ENCODE assay signal across 7 cellular contexts in genomic region chr12:122062832-122063690, GRCh38. TPM values are rescaled to one million over a fixed set of nuclear protein-coding genes. Genes with fewer than 3 reads are reported as not detected.
DNase-seq lines count a peak whose midpoint lies in the region; ATAC-seq and TF ChIP-seq lines count a peak whose summit lies in the region.

No MANE protein-coding gene starts in this region.

- TF ChIP-seq CTCF in H9 (conservative IDR thresholded peaks at IDR 0.05), result no peak

- no CpG with 5 or more reads among the region's 19 CpGs for WGBS in H9 (ENCODE audit: extremely low coverage, insufficient read length, low lambda C conversion rate)
- 15% methylated on average over 19 of the region's 19 CpGs for WGBS in mesenchymal stem cell
- 8% methylated on average over 19 of the region's 19 CpGs for WGBS in urinary bladder

- no peak overlapping the region for H2BK20ac ChIP-seq in H9 (ENCODE audit: low read depth, low read length, poor library complexity, severe bottlenecking)

- H3K27ac Mint-ChIP-seq in H9, result peak overlapping the region; percentile 80 to 97 (median 94); a peak in 6 of 7 replicates

- peak; percentile 77 for DNase-seq in H9
- DNase-seq in OCI-M1 (lab: John Stamatoyannopoulos, UW), result peak; percentile 87
- peak; percentile 96 to 98 for DNase-seq in dermis microvascular lymphatic vessel endothelial cell (ENCODE audit: low read depth in 2 of 2)
- peak; percentile 90 for DNase-seq in mesenchymal stem cell
- DNase-seq in HAP-1 (ENCODE audit: low spot score in 2 of 2), result no peak

- H3K79me1 ChIP-seq in H9 (ENCODE audit: insufficient read depth, low read depth, low read length, poor library complexity, severe bottlenecking), result no peaks in the 10 kb centered on the region
- peaks cover 7% of the 10 kb centered on the region for H3K79me1 ChIP-seq in mesenchymal stem cell (replicated peaks; ENCODE audit: low read length, poor library complexity, severe bottlenecking)

- peak overlapping the region; percentile 63 for H3K27ac ChIP-seq in H9 (ENCODE audit: insufficient read length, low read depth, low read length)
- peak overlapping the region; percentile 72 for H3K27ac ChIP-seq in mesenchymal stem cell (ENCODE audit: low read length, poor library complexity, severe bottlenecking)
- peak overlapping the region; percentile 76 for H3K27ac ChIP-seq in urinary bladder (ENCODE audit: low read depth)

- no peaks in the 10 kb centered on the region for H3K79me2 ChIP-seq in H9 (ENCODE audit: insufficient read depth, low read length)

- H3K4me1 ChIP-seq in H9 (ENCODE audit: insufficient read depth, low read length), result no peaks in the 10 kb centered on the region; the same call in 1 of the 2 replicates
- H3K4me1 ChIP-seq in mesenchymal stem cell (ENCODE audit: control insufficient read depth, insufficient read depth, low read depth, low read length), result peaks cover 33% of the 10 kb centered on the region
- H3K4me1 ChIP-seq in urinary bladder (ENCODE audit: insufficient read depth), result no peaks in the 10 kb centered on the region
- peaks cover 22% of the 10 kb centered on the region for H3K4me1 ChIP-seq in HAP-1

- H3K36me3 ChIP-seq in mesenchymal stem cell (ENCODE audit: control insufficient read depth in 1 of 2, insufficient read depth in 2 of 2, low read depth in 1 of 2, low read length in 2 of 2) (peaks cover 6 to 33% of the 10 kb centered on the region in 2 experiments), urinary bladder (ENCODE audit: insufficient read depth) (no peaks in the 10 kb centered on the region), HAP-1 (replicated peaks) (peaks cover 16% of the 10 kb centered on the region)

- no peak overlapping the region for H2BK15ac ChIP-seq in H9 (ENCODE audit: low read depth, low read length)
- H2BK15ac ChIP-seq in mesenchymal stem cell (ENCODE audit: low read depth, poor library complexity, severe bottlenecking), result peak overlapping the region; percentile 68

- no peak overlapping the region for H3K4ac ChIP-seq in H9 (ENCODE audit: low read depth, low read length)
- H3K4ac ChIP-seq in mesenchymal stem cell (ENCODE audit: low read depth in 1 of 2, low read length in 2 of 2), result peak overlapping the region; percentile 79 to 94

- H3K9me3 Mint-ChIP-seq in H9, result no peaks in the 10 kb centered on the region; a peak in 1 of 5 replicates

- H3K4me3 ChIP-seq in mesenchymal stem cell (ENCODE audit: insufficient read depth in 1 of 2, low read depth in 1 of 2, low read length in 2 of 2) (peak overlapping the region in 1 of 2 experiments; percentile 51), urinary bladder (ENCODE audit: low read depth, low read length) (no peak overlapping the region), HAP-1 (no peak overlapping the region)

- H3K56ac ChIP-seq in H9 (ENCODE audit: insufficient read length, low read depth, low read length), result no peak overlapping the region

- H2BK12ac ChIP-seq in H9 (ENCODE audit: insufficient read length, low read depth, low read length) (peak overlapping the region; percentile 55), mesenchymal stem cell (ENCODE audit: low read length in 2 of 2) (peak overlapping the region; percentile 94 to 95)

- H3K14ac ChIP-seq in H9 (ENCODE audit: insufficient read depth, low read length) (no peak overlapping the region; the same call in 1 of the 2 replicates), mesenchymal stem cell (ENCODE audit: low read length in 2 of 2) (peak overlapping the region in 1 of 2 experiments; percentile 79)

- H3K9me3 ChIP-seq in H9 (ENCODE audit: control insufficient read depth, low read depth, low read length), result no peaks in the 10 kb centered on the region
- H3K9me3 ChIP-seq in mesenchymal stem cell (ENCODE audit: control insufficient read depth, low read length), result no peaks in the 10 kb centered on the region
- no peaks in the 10 kb centered on the region for H3K9me3 ChIP-seq in HAP-1

- no peak overlapping the region for H2AK5ac ChIP-seq in H9 (ENCODE audit: insufficient read length, low read length)
- peak overlapping the region; percentile 42 for H2AK5ac ChIP-seq in mesenchymal stem cell (ENCODE audit: low read length, severe bottlenecking)

- H2AFZ ChIP-seq in H9 (ENCODE audit: low read length) (no peak overlapping the region), mesenchymal stem cell (ENCODE audit: low read depth, low read length) (peak overlapping the region; percentile 6)

- H3K18ac ChIP-seq in H9 (ENCODE audit: insufficient read length, low read depth, low read length) (peak overlapping the region; percentile 18), mesenchymal stem cell (ENCODE audit: low read depth in 1 of 2, low read length in 2 of 2) (peak overlapping the region; percentile 94 to 98)

- no peaks in the 10 kb centered on the region for H4K20me1 ChIP-seq in H9 (ENCODE audit: control insufficient read depth, insufficient read depth, insufficient read length)

- H2BK5ac ChIP-seq in H9 (ENCODE audit: insufficient read length, low read length) (peak overlapping the region; percentile 25), mesenchymal stem cell (ENCODE audit: low read depth, low read length, poor library complexity, severe bottlenecking) (peak overlapping the region; percentile 76)

- no peak for ATAC-seq in GM18873 (IDR thresholded peaks at IDR 0.05; ENCODE audit: low FRiP score, unreplicated experiment)

- in situ Hi-C loops in HAP-1 (cut with MboI; ENCODE audit: low sequenced_read_pairs), result no loop called here

- H3K27me3 Mint-ChIP-seq in H9 (ENCODE audit: low read depth), result no peaks in the 10 kb centered on the region

- H3K27me3 ChIP-seq in H9 (ENCODE audit: insufficient read depth, low read length) (no peaks in the 10 kb centered on the region), mesenchymal stem cell (ENCODE audit: control insufficient read depth in 1 of 2, insufficient read depth in 1 of 2, low read length in 2 of 2) (no peaks in the 10 kb centered on the region), HAP-1 (ENCODE audit: low read depth) (no peaks in the 10 kb centered on the region)

- no peak overlapping the region for H4K5ac ChIP-seq in H9 (ENCODE audit: insufficient read length, low read depth, low read length)

- H3K23ac ChIP-seq in H9 (ENCODE audit: insufficient read length, low read depth, low read length) (no peak overlapping the region), mesenchymal stem cell (ENCODE audit: low read length in 2 of 2) (no peak overlapping the region)

- no peak overlapping the region for H2BK120ac ChIP-seq in H9 (ENCODE audit: low read depth, low read length, poor library complexity, severe bottlenecking)
- H2BK120ac ChIP-seq in mesenchymal stem cell (ENCODE audit: low read depth, low read length), result peak overlapping the region; percentile 88

- no peak overlapping the region for H4K8ac ChIP-seq in H9 (replicated peaks; ENCODE audit: insufficient read length, low read depth, low read length)
- H4K8ac ChIP-seq in mesenchymal stem cell (ENCODE audit: low read length), result peak overlapping the region; percentile 93

- H3K4me1 Mint-ChIP-seq in H9, result peaks cover 25 to 30% of the 10 kb centered on the region in 2 experiments

- peaks cover 18 to 44% (median 33%) of the 10 kb centered on the region in 3 experiments; a peak in 6 of 7 replicates for H3K36me3 Mint-ChIP-seq in H9 (ENCODE audit: insufficient read depth in 1 of 3, low read depth in 3 of 3)

- no peak overlapping the region for H4K91ac ChIP-seq in H9 (ENCODE audit: insufficient read length, low read depth, low read length)
- peak overlapping the region; percentile 93 for H4K91ac ChIP-seq in mesenchymal stem cell (ENCODE audit: low read length)

- peak overlapping the region; percentile 13 for H3K9ac ChIP-seq in H9 (ENCODE audit: extremely low read depth, insufficient read length, low read length)
- H3K9ac ChIP-seq in mesenchymal stem cell (ENCODE audit: low read length), result peak overlapping the region; percentile 75

- peaks cover 7% of the 10 kb centered on the region for H3K23me2 ChIP-seq in H9 (ENCODE audit: insufficient read length, low read depth, low read length, poor library complexity, severe bottlenecking)

- peak overlapping the region; percentile 55 for H3K4me2 ChIP-seq in H9 (ENCODE audit: insufficient read depth, insufficient read length, low read length)
- no peak overlapping the region for H3K4me2 ChIP-seq in mesenchymal stem cell (ENCODE audit: low read length, poor library complexity, severe bottlenecking)

- H3K4me3 Mint-ChIP-seq in H9, result peak overlapping the region in 1 of 2 experiments; percentile 22; a peak in 1 of 5 replicates

- no peak overlapping the region for H3T11ph ChIP-seq in H9 (ENCODE audit: low read length)

RNA-seq across cellular contexts. Expression of gene MLXIP, which starts 15.5 kb away (rescaled TPM):
- total RNA-seq in H9 (2021) (28.6 and 32.4 TPM in 2 replicates), dermis microvascular lymphatic vessel endothelial cell (18.4 and 31.1 TPM in 2 replicates), urinary bladder (37.8 TPM)
- polyA plus RNA-seq in mesenchymal stem cell (2013, experiment 1 of 2), result 61.2 TPM
- 58.9 TPM for polyA plus RNA-seq in mesenchymal stem cell (2013, experiment 2 of 2)
- 67.9 TPM for polyA plus RNA-seq in urinary bladder

RNA-seq across cellular contexts. Expression of gene BCL7A, which starts 41.4 kb away (rescaled TPM):
- total RNA-seq in H9 (2021) (17.8 and 18.2 TPM in 2 replicates), dermis microvascular lymphatic vessel endothelial cell (6.0 and 9.6 TPM in 2 replicates), urinary bladder (7.8 TPM)
- polyA plus RNA-seq in mesenchymal stem cell (2013, experiment 1 of 2), result 6.3 TPM
- 5.9 TPM for polyA plus RNA-seq in mesenchymal stem cell (2013, experiment 2 of 2)
- 9.1 TPM for polyA plus RNA-seq in urinary bladder

Comparison
In these comparisons a context has a peak if more than half of its experiments do, and no peak if none do; other contexts are left out.
1. DNase-seq: peak in H9 (single experiment), OCI-M1 (single experiment), dermis microvascular lymphatic vessel endothelial cell (2 of 2) and mesenchymal stem cell (single experiment); none in HAP-1 (0 of 2).
2. Peak in every context shown above with its lines, with median percentiles within 50 percentile points of each other: H3K27ac ChIP-seq.